In genomic region chrX:71283409-71284143, GRCh38 we compare ENCODE assay signal across 8 cellular contexts. TPM values are rescaled to one million over a fixed set of nuclear protein-coding genes. Genes with fewer than 3 reads are reported as not detected.
DNase-seq lines count a peak whose midpoint lies in the region; ATAC-seq and TF ChIP-seq lines count a peak whose summit lies in the region.

NONO (plus strand) TSS chrX:71283635; CDS start chrX:71290638, 7,003 bp downstream.

- H2BK5ac ChIP-seq in trophoblast cell (ENCODE audit: low read depth, low read length, poor library complexity) = peak within 1 kb of the TSS; percentile 83

- peaks cover 6% of the 10 kb centered on the region in 2 experiments for H3K36me3 ChIP-seq in trophoblast cell (ENCODE audit: control insufficient read depth in 1 of 2, insufficient read depth in 2 of 2, low read length in 2 of 2)
- no peaks in the 10 kb centered on the region for H3K36me3 ChIP-seq in transverse colon

- H3K4me1 Mint-ChIP-seq in T-cell = peaks cover 9 to 24% (median 19%) of the 10 kb centered on the region in 3 donors

- H2BK120ac ChIP-seq in trophoblast cell (ENCODE audit: insufficient read depth, low read length, poor library complexity) = peak within 1 kb of the TSS; percentile 62

- peak within 1 kb of the TSS; percentile 92 to 97 (median 97) for H3K4me3 Mint-ChIP-seq in T-cell

- peaks cover 10% of the 10 kb centered on the region for H3K79me2 ChIP-seq in trophoblast cell (ENCODE audit: control insufficient read depth, insufficient read depth, low read length, poor library complexity)

- peak within 1 kb of the TSS; percentile 95 for H4K91ac ChIP-seq in trophoblast cell (ENCODE audit: low read depth, low read length)

- H4K8ac ChIP-seq in trophoblast cell (ENCODE audit: low read depth, low read length) = peak within 1 kb of the TSS; percentile 66

- peak; percentile 93 for ATAC-seq in HG02798 (IDR thresholded peaks at IDR 0.05; ENCODE audit: poor library complexity, unreplicated experiment)
- peak; percentile 90 to 95 (median 92) for ATAC-seq in T-cell (replicated peaks in 1 of 4)

- H3K9me3 ChIP-seq in trophoblast cell (ENCODE audit: insufficient read depth, low read depth, low read length) = no peaks in the 10 kb centered on the region
- no peaks in the 10 kb centered on the region for H3K9me3 ChIP-seq in transverse colon

- peaks cover 8% of the 10 kb centered on the region for H3K79me1 ChIP-seq in trophoblast cell (ENCODE audit: low read length)

- no peak for TF ChIP-seq EP300 in transverse colon (IDR thresholded peaks at IDR 0.05; ENCODE audit: low read depth)

- peak; percentile 75 for TF ChIP-seq POLR2A in transverse colon (IDR thresholded peaks at IDR 0.05)

- DNase-seq in NCI-H1436 treated with DMSO at 0.1 percent for 48 hours (lab: John Stamatoyannopoulos, UW) (peak; percentile 99), T-cell (peak; percentile 51 to 93 (median 80)), cardiac septum (ENCODE audit: low spot score) (peak; percentile 91), trophoblast cell (peak; percentile 90 to 99), transverse colon (peak; percentile 88)

- peaks cover 3% of the 10 kb centered on the region for H3K36me3 Mint-ChIP-seq in T-cell

- POLR2A ChIA-PET in T-cell (lab: Charles Lee) = interaction anchor here (0.6 to 1.6 kb wide), 10 partner anchors 9 to 251 kb away, joined by 3 to 26 read pairs (median 4); partner anchors contain the start of genes TAF1 (in 2 of the 2), IL2RG (in 1 of the 2) and ZMYM3 (in 1 of the 2)

- H3K4me3 ChIP-seq in GM12875 (ENCODE audit: low read depth, low read length) = peak within 1 kb of the TSS; percentile 85
- peak within 1 kb of the TSS; percentile 88 for H3K4me3 ChIP-seq in trophoblast cell (ENCODE audit: low read depth, low read length)
- H3K4me3 ChIP-seq in transverse colon = peak within 1 kb of the TSS; percentile 31 to 67 (median 56)

- intact Hi-C loops in cardiac septum (cut with DNase I) = loop anchor here (5.0 kb wide), 1 partner anchor 84 kb away; the partner anchor contains the start of gene TAF1
- intact Hi-C loops in transverse colon (cut with DNase I; ENCODE audit: low total_unique reads) = no loop called here

- CTCF ChIA-PET in T-cell (lab: Charles Lee) = interaction anchor here (0.6 to 1.8 kb wide), 14 partner anchors 8 to 323 kb away, joined by 3 to 22 read pairs (median 4); partner anchors contain the start of genes ZMYM3 (in 2 of the 2), MED12 (in 1 of the 2) and TAF1 (in 1 of the 2)

- H3K27me3 ChIP-seq in trophoblast cell (ENCODE audit: insufficient read depth, low read length) (no peaks in the 10 kb centered on the region), transverse colon (no peaks in the 10 kb centered on the region)

- in situ Hi-C loops in transverse colon (cut with MboI; ENCODE audit: low pct_ligation_motif_present in 1 of 4, low pct_unique_long_range_greater_than_20kb in 1 of 4, low sequenced_read_pairs in 3 of 4) = no loop called here

- WGBS in adipose tissue, 3 donors = 0 to 26% (median 0%) methylated on average over 53 to 56 of the region's 56 CpGs
- no CpG with 5 or more reads among the region's 56 CpGs for WGBS in trophoblast cell (ENCODE audit: extremely low coverage, insufficient coverage, insufficient read length)
- WGBS in transverse colon (ENCODE audit: low coverage in 1 of 2), 2 donors = 55% methylated on average over 56 of the region's 56 CpGs; no CpG with 5 or more reads in 1 of the 2 donors

- H2BK12ac ChIP-seq in trophoblast cell (ENCODE audit: low read length) = no peak within 1 kb of the TSS

- peak within 1 kb of the TSS; percentile 26 for H2AFZ ChIP-seq in trophoblast cell (ENCODE audit: insufficient read depth, low read length, poor library complexity)

- peak within 1 kb of the TSS; percentile 86 for H3K4ac ChIP-seq in trophoblast cell (ENCODE audit: low read depth, low read length)

- H3K4me2 ChIP-seq in trophoblast cell (ENCODE audit: low read length) = peak within 1 kb of the TSS; percentile 75

- peak within 1 kb of the TSS; percentile 98 to 99 for H3K27ac Mint-ChIP-seq in T-cell

- H3K4me1 ChIP-seq in trophoblast cell (ENCODE audit: control insufficient read depth in 1 of 2, insufficient read depth in 2 of 2, low read length in 2 of 2) (peaks cover 0 to 2% of the 10 kb centered on the region in 2 experiments), transverse colon (peaks cover 0 to 21% (median 10%) of the 10 kb centered on the region in 4 donors)

- peak within 1 kb of the TSS; percentile 94 for H3K18ac ChIP-seq in trophoblast cell (ENCODE audit: low read length)

- peak within 1 kb of the TSS; percentile 98 for H4K12ac ChIP-seq in trophoblast cell (ENCODE audit: low read depth, low read length)

- H3K23ac ChIP-seq in trophoblast cell (ENCODE audit: low read length) = no peak within 1 kb of the TSS

- peak within 1 kb of the TSS; percentile 66 for H3K14ac ChIP-seq in trophoblast cell (ENCODE audit: low read length)

- H3K27ac ChIP-seq in adipose tissue (ENCODE audit: low read depth, low read length) (peak within 1 kb of the TSS; percentile 64), trophoblast cell (ENCODE audit: low read depth, low read length) (peak within 1 kb of the TSS; percentile 94), transverse colon (peak within 1 kb of the TSS; percentile 81 to 94 (median 91))

- TF ChIP-seq CTCF in GM12875 (IDR thresholded peaks at IDR 0.05; ENCODE audit: borderline replicate concordance, insufficient read depth, low read depth, low read length) (no peak), transverse colon (IDR thresholded peaks at IDR 0.05) (peak in 1 of 5 experiments; percentile 37)

- no peaks in the 10 kb centered on the region for H3K9me3 Mint-ChIP-seq in T-cell

- H2AK5ac ChIP-seq in trophoblast cell (ENCODE audit: low read length) = no peak within 1 kb of the TSS

- H3K9ac ChIP-seq in trophoblast cell (ENCODE audit: low read length) = peak within 1 kb of the TSS; percentile 99

- peaks cover 0 to 7% of the 10 kb centered on the region in 2 donors for H3K27me3 Mint-ChIP-seq in T-cell

RNA-seq across cellular contexts. Expression of gene NONO, which starts in this region (rescaled TPM):
- total RNA-seq in T-cell (100 to 1,000 TPM; 322 to 419 (median 348) TPM), cardiac septum (107 TPM), transverse colon (100 to 1,000 TPM; 173 to 304 (median 187) TPM)
- polyA plus RNA-seq in adipose tissue = 100 to 1,000 TPM; 121 to 143 (median 133) TPM
- 353 and 365 TPM in 2 replicates for polyA plus RNA-seq in trophoblast cell (2013)

Comparison
In these comparisons a context has a peak if more than half of its experiments do, and no peak if none do; other contexts are left out.
1. Peak in every context shown above with its lines: DNase-seq, ATAC-seq, H3K4me3 ChIP-seq and H3K27ac ChIP-seq.